9 cellular contexts compared by ENCODE assay signal in genomic region chr6:54053893-54054391, GRCh38. TPM values are rescaled to one million over a fixed set of nuclear protein-coding genes. Genes with fewer than 3 reads are reported as not detected.
DNase-seq lines count a peak whose midpoint lies in the region; ATAC-seq and TF ChIP-seq lines count a peak whose summit lies in the region.
"Had no signal": no experiment of that assay in that cellular context is flagged by ENCODE, and none has a peak within 500 bp of the region (broad histone marks: within the 10 kb centered on the region; RNA-seq: fewer than 3 reads in every experiment).

No MANE protein-coding gene starts in this region.

- no peak for TF ChIP-seq POLR2A in adrenal gland (IDR thresholded peaks at IDR 0.05)

- peak; percentile 90 for DNase-seq in HFFc6
- DNase-seq in adrenal gland = peak in 6 of 7 donors; percentile 33 to 73 (median 61)
- DNase-seq in hepatocyte (ENCODE audit: low spot score) = peak; percentile 80
- DNase-seq in stromal cell of bone marrow (ENCODE audit: low read depth) = peak; percentile 89
- DNase-seq in NCI-H748 treated with DMSO at 0.1 percent for 48 hours (lab: John Stamatoyannopoulos, UW) = no peak
- DNase-seq in activated naive CD8-positive, alpha-beta T cell treated with anti-CD3 and anti-CD28 coated beads for 36 hours = no peak
- no peak for DNase-seq in activated CD8-positive, alpha-beta memory T cell treated with anti-CD3 and anti-CD28 coated beads, Interleukin-2, amount 50 U/mL, for 4 hours

- H3K27ac ChIP-seq in adrenal gland (peak overlapping the region in 2 of 5 donors; percentile 32 to 43), hepatocyte (peak overlapping the region; percentile 71)

- 12 to 35% (median 23%) methylated on average over 4 of the region's 4 CpGs for WGBS in adrenal gland, 4 donors
- WGBS in hepatocyte (ENCODE audit: low lambda C conversion rate, missing lambda C conversion rate) = 11% methylated on average over 4 of the region's 4 CpGs

- H3K36me3 ChIP-seq in adrenal gland (replicated peaks in 1 of 2) (no peaks in the 10 kb centered on the region), hepatocyte (replicated peaks; ENCODE audit: insufficient read depth, low read depth) (no peaks in the 10 kb centered on the region)

- H3K4me1 ChIP-seq in adrenal gland (replicated peaks in 1 of 2) = peaks cover 0 to 8% of the 10 kb centered on the region in 2 donors
- peaks cover 25% of the 10 kb centered on the region for H3K4me1 ChIP-seq in hepatocyte (ENCODE audit: insufficient read depth)

- H3K4me3 ChIP-seq in adrenal gland (peak overlapping the region in 1 of 4 donors; percentile 31), hepatocyte (no peak overlapping the region)

- peak overlapping the region; percentile 65 for H3K4me2 ChIP-seq in hepatocyte

- H3K27me3 ChIP-seq in adrenal gland (no peaks in the 10 kb centered on the region), hepatocyte (no peaks in the 10 kb centered on the region)

- H3K27me3 Mint-ChIP-seq in HFFc6 (ENCODE audit: insufficient read depth) = peaks cover 3% of the 10 kb centered on the region; the same call in 1 of the 2 replicates
- H3K27me3 Mint-ChIP-seq in activated naive CD8-positive, alpha-beta T cell treated with anti-CD3 and anti-CD28 coated beads for 36 hours = peaks cover 8% of the 10 kb centered on the region

- H3K79me2 ChIP-seq in hepatocyte = no peaks in the 10 kb centered on the region

- H3K36me3 Mint-ChIP-seq in HFFc6 (ENCODE audit: low read depth) = no peaks in the 10 kb centered on the region
- no peaks in the 10 kb centered on the region for H3K36me3 Mint-ChIP-seq in activated naive CD8-positive, alpha-beta T cell treated with anti-CD3 and anti-CD28 coated beads for 36 hours

- H3K27ac Mint-ChIP-seq in HFFc6 = no peak overlapping the region; the same call in 1 of the 2 replicates
- no peak overlapping the region for H3K27ac Mint-ChIP-seq in activated naive CD8-positive, alpha-beta T cell treated with anti-CD3 and anti-CD28 coated beads for 36 hours
- H3K27ac Mint-ChIP-seq: activated T-helper 2 cell treated with anti-CD3 and anti-CD28 coated beads, Interferon-gamma antibody, Interleukin-2, Interleukin-4, amounts not matched to agents 10 μg/mL and 5 μg/mL and 100 μg/mL, durations not matched to agents 14 hours and 24 hours and 36 hours had no signal

- no peak overlapping the region for H2AFZ ChIP-seq in hepatocyte

- H3K9me3 ChIP-seq in adrenal gland (replicated peaks in 1 of 3) = no peaks in the 10 kb centered on the region
- no peaks in the 10 kb centered on the region for H3K9me3 ChIP-seq in hepatocyte (ENCODE audit: low read depth)

- H4K20me1 ChIP-seq in hepatocyte (ENCODE audit: insufficient read depth, poor library complexity, severe bottlenecking) = no peaks in the 10 kb centered on the region

- no peak for ATAC-seq in GM21528 (IDR thresholded peaks at IDR 0.05; ENCODE audit: low FRiP score, unreplicated experiment)

- peaks cover 16% of the 10 kb centered on the region for H3K4me1 Mint-ChIP-seq in HFFc6 (ENCODE audit: low read depth)
- no peaks in the 10 kb centered on the region for H3K4me1 Mint-ChIP-seq in activated naive CD8-positive, alpha-beta T cell treated with anti-CD3 and anti-CD28 coated beads for 36 hours

- H3K4me3 Mint-ChIP-seq in HFFc6 = peak overlapping the region; percentile 83
- no peak overlapping the region for H3K4me3 Mint-ChIP-seq in activated naive CD8-positive, alpha-beta T cell treated with anti-CD3 and anti-CD28 coated beads for 36 hours

- TF ChIP-seq CTCF in HFFc6 (IDR thresholded peaks at IDR 0.05) (no peak), adrenal gland (IDR thresholded peaks at IDR 0.05) (no peak), hepatocyte (IDR thresholded peaks at IDR 0.05; ENCODE audit: poor library complexity) (no peak)

- H3K9me2 ChIP-seq in hepatocyte (replicated peaks; ENCODE audit: insufficient read depth) = no peaks in the 10 kb centered on the region

- intact Hi-C loops in adrenal gland (cut with DNase I) = no loop called here

- no peaks in the 10 kb centered on the region for H3K9me3 Mint-ChIP-seq in HFFc6
- no peaks in the 10 kb centered on the region for H3K9me3 Mint-ChIP-seq in activated naive CD8-positive, alpha-beta T cell treated with anti-CD3 and anti-CD28 coated beads for 36 hours
- H3K9me3 Mint-ChIP-seq: activated T-helper 2 cell treated with anti-CD3 and anti-CD28 coated beads, Interferon-gamma antibody, Interleukin-2, Interleukin-4, amounts not matched to agents 10 μg/mL and 5 μg/mL and 100 μg/mL, durations not matched to agents 14 hours and 24 hours and 36 hours had no signal

RNA-seq across cellular contexts. Expression of gene MLIP, which starts 57.3 kb away (rescaled TPM):
- total RNA-seq in HFFc6 (2021; fragmentation: NEBNext Ultra II Directional; extraction: Animal tissue kit (Norgen Biotek cat#: 25700)) = not detected
- 1 to 10 TPM; 1.8 to 9.6 (median 7.6) TPM for total RNA-seq in adrenal gland
- polyA plus RNA-seq in adrenal gland = 1 to 10 TPM in 2 of 3 donors, under 1 TPM in 1; 0.88 to 6.7 (median 2.8) TPM
- total RNA-seq in hepatocyte = 0.96 and 1.2 TPM in 2 replicates
- polyA plus RNA-seq in hepatocyte = 1.5 TPM in 1 of 2 replicates, not detected in the other
- not detected for total RNA-seq in activated naive CD8-positive, alpha-beta T cell treated with anti-CD3 and anti-CD28 coated beads for 36 hours
- total RNA-seq: activated T-helper 2 cell treated with anti-CD3 and anti-CD28 coated beads, Interferon-gamma antibody, Interleukin-2, Interleukin-4, amounts not matched to agents 10 μg/mL and 5 μg/mL and 100 μg/mL, durations not matched to agents 14 hours and 24 hours and 36 hours had no signal

Comparison
In these comparisons a context has a peak if more than half of its experiments do, and no peak if none do; other contexts are left out.
1. DNase-seq: peak in HFFc6 (single experiment), adrenal gland (6 of 7), hepatocyte (single experiment) and stromal cell of bone marrow (single experiment); none in NCI-H748 treated with DMSO at 0.1 percent for 48 hours (single experiment), activated naive CD8-positive, alpha-beta T cell treated with anti-CD3 and anti-CD28 coated beads for 36 hours (single experiment) and activated CD8-positive, alpha-beta memory T cell treated with anti-CD3 and anti-CD28 coated beads, Interleukin-2, amount 50 U/mL, for 4 hours (single experiment).